13 cellular contexts compared by ENCODE assay signal in the genomic region with DNA sequence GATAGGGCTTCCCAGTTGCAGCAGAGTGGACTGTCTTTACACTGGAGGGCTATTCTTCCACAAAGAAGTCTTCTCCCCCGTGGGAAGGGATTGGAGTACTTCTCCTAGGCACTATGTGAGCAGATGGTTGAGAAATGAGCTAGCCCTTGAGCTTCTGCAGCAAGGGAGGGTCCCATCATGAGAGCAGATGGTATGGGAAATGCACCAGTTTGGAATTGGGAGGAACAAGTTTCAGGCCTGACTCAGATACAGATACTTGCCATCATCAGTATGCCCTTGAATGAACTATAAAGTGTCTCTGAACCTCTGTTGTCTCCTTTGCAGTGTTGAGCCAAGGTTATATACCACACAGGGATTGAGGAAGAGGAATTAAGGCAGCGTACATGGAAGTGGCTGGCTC.
"Had no signal": no experiment of that assay in that cellular context is flagged by ENCODE, and none has a peak within 500 bp of the region (broad histone marks: within the 10 kb centered on the region; RNA-seq: fewer than 3 reads in every experiment).

No MANE protein-coding gene starts in this region.

- DNase-seq: activated CD4-positive, alpha-beta T cell treated with anti-CD3 and anti-CD28 coated beads for 48 hours; activated CD8-positive, alpha-beta memory T cell treated with anti-CD3 and anti-CD28 coated beads for 24 hours; activated naive CD4-positive, alpha-beta T cell treated with anti-CD3 and anti-CD28 coated beads, Interleukin-2, amount 10 ng/mL, durations not matched to agents 7 days and 5 days; activated T-cell treated with anti-CD3 and anti-CD28 coated beads for 4 hours; caudate nucleus; islet precursor cell; naive B cell; retina; stimulated activated CD4-positive, alpha-beta T cell treated with anti-CD3 and anti-CD28 coated beads, Interleukin-4, amount 100 ng/mL, for 1 hour; stimulated activated naive CD4-positive, alpha-beta T cell; T-helper 1 cell; tibial artery had no signal

- H3K9me3 Mint-ChIP-seq: activated naive CD4-positive, alpha-beta T cell treated with anti-CD3 and anti-CD28 coated beads, Interleukin-2, amount 10 ng/mL, durations not matched to agents 7 days and 5 days had no signal

- H3K27ac Mint-ChIP-seq: activated naive CD4-positive, alpha-beta T cell treated with anti-CD3 and anti-CD28 coated beads, Interleukin-2, amount 10 ng/mL, durations not matched to agents 7 days and 5 days had no signal

- H3K4me3 Mint-ChIP-seq: activated naive CD4-positive, alpha-beta T cell treated with anti-CD3 and anti-CD28 coated beads, Interleukin-2, amount 10 ng/mL, durations not matched to agents 7 days and 5 days; naive B cell had no signal

- ATAC-seq: left lobe of liver had no signal

- H3K4me1 Mint-ChIP-seq: naive B cell had no signal
